1 cellular context compared by ENCODE assay signal in the genomic region with DNA sequence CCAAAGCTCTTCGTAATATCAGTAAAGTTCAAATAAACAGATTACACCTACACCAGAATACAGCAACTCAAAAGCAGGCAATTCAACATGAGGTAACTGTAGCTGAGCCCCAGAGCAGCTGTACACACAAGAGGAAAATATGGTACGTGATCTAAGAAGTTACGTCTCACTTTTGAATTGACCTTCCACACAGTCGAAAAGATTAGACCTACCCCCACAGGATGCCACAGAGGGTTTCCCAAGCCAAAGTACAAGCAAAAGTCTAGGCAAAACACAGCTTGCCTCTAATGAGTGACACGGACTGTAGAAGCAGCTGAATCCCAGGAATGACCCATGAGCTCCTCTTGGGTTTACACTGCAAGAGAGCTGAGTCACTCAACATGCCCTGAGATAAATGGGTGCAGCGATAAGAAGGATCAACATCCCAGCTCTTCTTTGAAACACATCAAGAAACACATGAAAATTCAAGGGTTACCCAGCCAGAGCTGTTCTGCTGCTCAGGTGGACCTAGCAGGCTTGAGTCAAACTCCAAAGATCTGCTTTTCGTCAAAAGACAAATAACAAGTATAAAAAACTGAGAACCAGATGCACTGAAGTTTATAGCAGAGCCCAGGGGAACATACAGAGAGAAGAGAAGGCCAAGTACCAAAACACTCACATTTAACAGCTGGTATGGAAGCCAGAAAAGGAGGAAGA.
TF ChIP-seq lines count a peak whose summit lies in the region.

No MANE protein-coding gene starts in this region.

TF ChIP-seq in K562, 482 proteins besides CTCF, POLR2A, EP300 and RAD21 (continued from another document and continues in another):
- TF ChIP-seq, protein P1, sequence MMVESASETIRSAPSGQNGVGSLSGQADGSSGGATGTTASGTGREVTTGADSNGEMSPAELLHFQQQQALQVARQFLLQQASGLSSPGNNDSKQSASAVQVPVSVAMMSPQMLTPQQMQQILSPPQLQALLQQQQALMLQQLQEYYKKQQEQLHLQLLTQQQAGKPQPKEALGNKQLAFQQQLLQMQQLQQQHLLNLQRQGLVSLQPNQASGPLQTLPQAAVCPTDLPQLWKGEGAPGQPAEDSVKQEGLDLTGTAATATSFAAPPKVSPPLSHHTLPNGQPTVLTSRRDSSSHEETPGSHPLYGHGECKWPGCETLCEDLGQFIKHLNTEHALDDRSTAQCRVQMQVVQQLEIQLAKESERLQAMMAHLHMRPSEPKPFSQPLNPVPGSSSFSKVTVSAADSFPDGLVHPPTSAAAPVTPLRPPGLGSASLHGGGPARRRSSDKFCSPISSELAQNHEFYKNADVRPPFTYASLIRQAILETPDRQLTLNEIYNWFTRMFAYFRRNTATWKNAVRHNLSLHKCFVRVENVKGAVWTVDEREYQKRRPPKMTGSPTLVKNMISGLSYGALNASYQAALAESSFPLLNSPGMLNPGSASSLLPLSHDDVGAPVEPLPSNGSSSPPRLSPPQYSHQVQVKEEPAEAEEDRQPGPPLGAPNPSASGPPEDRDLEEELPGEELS (CRISPR knock-in tag; IDR thresholded peaks at IDR 0.05; ENCODE audit: borderline replicate concordance), result no peak
- TF ChIP-seq PML (IDR thresholded peaks at IDR 0.05; ENCODE audit: low read length), result peak; percentile 23; the same call in 1 of the 2 replicates
- peak; percentile 91; the same call in 1 of the 2 replicates for TF ChIP-seq BACH1 (tag; IDR thresholded peaks at IDR 0.05)
- TF ChIP-seq, protein P2, sequence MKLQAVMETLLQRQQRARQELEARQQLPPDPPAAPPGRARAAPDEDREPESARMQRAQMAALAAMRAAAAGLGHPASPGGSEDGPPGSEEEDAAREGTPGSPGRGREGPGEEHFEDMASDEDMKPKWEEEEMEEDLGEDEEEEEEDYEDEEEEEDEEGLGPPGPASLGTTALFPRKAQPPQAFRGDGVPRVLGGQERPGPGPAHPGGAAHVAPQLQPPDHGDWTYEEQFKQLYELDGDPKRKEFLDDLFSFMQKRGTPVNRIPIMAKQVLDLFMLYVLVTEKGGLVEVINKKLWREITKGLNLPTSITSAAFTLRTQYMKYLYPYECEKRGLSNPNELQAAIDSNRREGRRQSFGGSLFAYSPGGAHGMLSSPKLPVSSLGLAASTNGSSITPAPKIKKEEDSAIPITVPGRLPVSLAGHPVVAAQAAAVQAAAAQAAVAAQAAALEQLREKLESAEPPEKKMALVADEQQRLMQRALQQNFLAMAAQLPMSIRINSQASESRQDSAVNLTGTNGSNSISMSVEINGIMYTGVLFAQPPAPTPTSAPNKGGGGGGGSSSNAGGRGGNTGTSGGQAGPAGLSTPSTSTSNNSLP (IDR thresholded peaks at IDR 0.05; ENCODE audit: borderline replicate concordance, low read depth, low read length), result peak; percentile 53; the same call in 1 of the 2 replicates
- no peak for TF ChIP-seq ETV5 (CRISPR knock-in tag; IDR thresholded peaks at IDR 0.05; ENCODE audit: low read depth)
- TF ChIP-seq ESRRB (CRISPR knock-in tag; IDR thresholded peaks at IDR 0.05; ENCODE audit: borderline replicate concordance), result no peak
- TF ChIP-seq CBFA2T3 (IDR thresholded peaks at IDR 0.05), result peak; percentile 76
- TF ChIP-seq, protein P3, sequence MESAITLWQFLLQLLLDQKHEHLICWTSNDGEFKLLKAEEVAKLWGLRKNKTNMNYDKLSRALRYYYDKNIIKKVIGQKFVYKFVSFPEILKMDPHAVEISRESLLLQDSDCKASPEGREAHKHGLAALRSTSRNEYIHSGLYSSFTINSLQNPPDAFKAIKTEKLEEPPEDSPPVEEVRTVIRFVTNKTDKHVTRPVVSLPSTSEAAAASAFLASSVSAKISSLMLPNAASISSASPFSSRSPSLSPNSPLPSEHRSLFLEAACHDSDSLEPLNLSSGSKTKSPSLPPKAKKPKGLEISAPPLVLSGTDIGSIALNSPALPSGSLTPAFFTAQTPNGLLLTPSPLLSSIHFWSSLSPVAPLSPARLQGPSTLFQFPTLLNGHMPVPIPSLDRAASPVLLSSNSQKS (CRISPR knock-in tag; IDR thresholded peaks at IDR 0.05), result 0 out of 2 replicates have a peak, but pooled peaks have one; percentile 28
- no peak for TF ChIP-seq KDM4B (IDR thresholded peaks at IDR 0.05; ENCODE audit: borderline replicate concordance in 2 of 2, low read depth in 1 of 2)
- TF ChIP-seq, protein P4, sequence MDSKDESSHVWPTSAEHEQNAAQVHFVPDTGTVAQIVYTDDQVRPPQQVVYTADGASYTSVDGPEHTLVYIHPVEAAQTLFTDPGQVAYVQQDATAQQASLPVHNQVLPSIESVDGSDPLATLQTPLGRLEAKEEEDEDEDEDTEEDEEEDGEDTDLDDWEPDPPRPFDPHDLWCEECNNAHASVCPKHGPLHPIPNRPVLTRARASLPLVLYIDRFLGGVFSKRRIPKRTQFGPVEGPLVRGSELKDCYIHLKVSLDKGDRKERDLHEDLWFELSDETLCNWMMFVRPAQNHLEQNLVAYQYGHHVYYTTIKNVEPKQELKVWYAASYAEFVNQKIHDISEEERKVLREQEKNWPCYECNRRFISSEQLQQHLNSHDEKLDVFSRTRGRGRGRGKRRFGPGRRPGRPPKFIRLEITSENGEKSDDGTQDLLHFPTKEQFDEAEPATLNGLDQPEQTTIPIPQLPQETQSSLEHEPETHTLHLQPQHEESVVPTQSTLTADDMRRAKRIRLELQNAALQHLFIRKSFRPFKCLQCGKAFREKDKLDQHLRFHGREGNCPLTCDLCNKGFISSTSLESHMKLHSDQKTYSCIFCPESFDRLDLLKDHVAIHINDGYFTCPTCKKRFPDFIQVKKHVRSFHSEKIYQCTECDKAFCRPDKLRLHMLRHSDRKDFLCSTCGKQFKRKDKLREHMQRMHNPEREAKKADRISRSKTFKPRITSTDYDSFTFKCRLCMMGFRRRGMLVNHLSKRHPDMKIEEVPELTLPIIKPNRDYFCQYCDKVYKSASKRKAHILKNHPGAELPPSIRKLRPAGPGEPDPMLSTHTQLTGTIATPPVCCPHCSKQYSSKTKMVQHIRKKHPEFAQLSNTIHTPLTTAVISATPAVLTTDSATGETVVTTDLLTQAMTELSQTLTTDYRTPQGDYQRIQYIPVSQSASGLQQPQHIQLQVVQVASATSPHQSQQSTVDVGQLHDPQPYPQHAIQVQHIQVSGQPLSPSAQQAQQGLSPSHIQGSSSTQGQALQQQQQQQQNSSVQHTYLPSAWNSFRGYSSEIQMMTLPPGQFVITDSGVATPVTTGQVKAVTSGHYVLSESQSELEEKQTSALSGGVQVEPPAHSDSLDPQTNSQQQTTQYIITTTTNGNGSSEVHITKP (IDR thresholded peaks at IDR 0.05; ENCODE audit: partially characterized antibody), result peak; percentile 51
- TF ChIP-seq ZKSCAN1 (IDR thresholded peaks at IDR 0.05; ENCODE audit: low read depth, low read length), result 0 out of 2 replicates have a peak, but pooled peaks have one; percentile 25
- peak; percentile 1; the same call in 1 of the 2 replicates for TF ChIP-seq KLF6 (CRISPR knock-in tag; IDR thresholded peaks at IDR 0.05; ENCODE audit: borderline replicate concordance)
- peak; percentile 61; the same call in 1 of the 2 replicates for TF ChIP-seq SP1 (CRISPR knock-in tag; IDR thresholded peaks at IDR 0.05)
- no peak for TF ChIP-seq POLR2AphosphoS2 (IDR thresholded peaks at IDR 0.05; ENCODE audit: low read length)
- TF ChIP-seq ADNP (tag; IDR thresholded peaks at IDR 0.05), result peak; percentile 66; the same call in 1 of the 2 replicates
- TF ChIP-seq CSDE1 (IDR thresholded peaks at IDR 0.05), result peak in 1 of 2 experiments; percentile 37; a peak in 1 of 4 replicates
- TF ChIP-seq BRD9 (IDR thresholded peaks at IDR 0.05; ENCODE audit: low read depth, partially characterized antibody), result peak; percentile 7
- peak; percentile 74; the same call in 1 of the 2 replicates for TF ChIP-seq MYNN (IDR thresholded peaks at IDR 0.05)
- no peak for TF ChIP-seq MYNN (CRISPR knock-in tag; IDR thresholded peaks at IDR 0.05)
- no peak; a peak in 1 of 4 replicates for TF ChIP-seq NONO (IDR thresholded peaks at IDR 0.05; ENCODE audit: low read depth in 2 of 2, low read length in 1 of 2)
- TF ChIP-seq, protein P5, sequence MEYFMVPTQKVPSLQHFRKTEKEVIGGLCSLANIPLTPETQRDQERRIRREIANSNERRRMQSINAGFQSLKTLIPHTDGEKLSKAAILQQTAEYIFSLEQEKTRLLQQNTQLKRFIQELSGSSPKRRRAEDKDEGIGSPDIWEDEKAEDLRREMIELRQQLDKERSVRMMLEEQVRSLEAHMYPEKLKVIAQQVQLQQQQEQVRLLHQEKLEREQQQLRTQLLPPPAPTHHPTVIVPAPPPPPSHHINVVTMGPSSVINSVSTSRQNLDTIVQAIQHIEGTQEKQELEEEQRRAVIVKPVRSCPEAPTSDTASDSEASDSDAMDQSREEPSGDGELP (CRISPR knock-in tag; IDR thresholded peaks at IDR 0.05; ENCODE audit: borderline replicate concordance), result peak; percentile 4; the same call in 1 of the 2 replicates
- TF ChIP-seq SOX6 (IDR thresholded peaks at IDR 0.05), result peak; percentile 55
- peak; percentile 56; the same call in 1 of the 2 replicates for TF ChIP-seq MECOM (CRISPR knock-in tag; IDR thresholded peaks at IDR 0.05)
- TF ChIP-seq, protein P6, sequence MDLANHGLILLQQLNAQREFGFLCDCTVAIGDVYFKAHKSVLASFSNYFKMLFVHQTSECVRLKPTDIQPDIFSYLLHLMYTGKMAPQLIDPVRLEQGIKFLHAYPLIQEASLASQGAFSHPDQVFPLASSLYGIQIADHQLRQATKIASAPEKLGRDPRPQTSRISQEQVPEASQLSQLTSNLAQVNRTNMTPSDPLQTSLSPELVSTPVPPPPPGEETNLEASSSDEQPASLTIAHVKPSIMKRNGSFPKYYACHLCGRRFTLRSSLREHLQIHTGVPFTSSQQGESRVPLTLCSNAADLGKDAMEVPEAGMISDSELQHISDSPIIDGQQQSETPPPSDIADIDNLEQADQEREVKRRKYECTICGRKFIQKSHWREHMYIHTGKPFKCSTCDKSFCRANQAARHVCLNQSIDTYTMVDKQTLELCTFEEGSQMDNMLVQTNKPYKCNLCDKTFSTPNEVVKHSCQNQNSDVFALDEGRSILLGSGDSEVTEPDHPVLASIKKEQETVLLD (IDR thresholded peaks at IDR 0.05), result peak; percentile 73; the same call in 1 of the 2 replicates
- TF ChIP-seq, protein P7, sequence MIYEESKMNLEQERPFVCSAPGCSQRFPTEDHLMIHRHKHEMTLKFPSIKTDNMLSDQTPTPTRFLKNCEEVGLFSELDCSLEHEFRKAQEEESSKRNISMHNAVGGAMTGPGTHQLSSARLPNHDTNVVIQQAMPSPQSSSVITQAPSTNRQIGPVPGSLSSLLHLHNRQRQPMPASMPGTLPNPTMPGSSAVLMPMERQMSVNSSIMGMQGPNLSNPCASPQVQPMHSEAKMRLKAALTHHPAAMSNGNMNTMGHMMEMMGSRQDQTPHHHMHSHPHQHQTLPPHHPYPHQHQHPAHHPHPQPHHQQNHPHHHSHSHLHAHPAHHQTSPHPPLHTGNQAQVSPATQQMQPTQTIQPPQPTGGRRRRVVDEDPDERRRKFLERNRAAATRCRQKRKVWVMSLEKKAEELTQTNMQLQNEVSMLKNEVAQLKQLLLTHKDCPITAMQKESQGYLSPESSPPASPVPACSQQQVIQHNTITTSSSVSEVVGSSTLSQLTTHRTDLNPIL (CRISPR knock-in tag; IDR thresholded peaks at IDR 0.05), result peak; percentile 54; the same call in 1 of the 2 replicates
- TF ChIP-seq E2F3 (CRISPR knock-in tag; IDR thresholded peaks at IDR 0.05), result no peak
- peak; percentile 72 for TF ChIP-seq TEAD4 (IDR thresholded peaks at IDR 0.05; ENCODE audit: low read length)
- no peak for TF ChIP-seq TEAD4 (CRISPR knock-in tag; IDR thresholded peaks at IDR 0.05; ENCODE audit: borderline replicate concordance)
- peak; percentile 63 for TF ChIP-seq NFE2L1 (tag; IDR thresholded peaks at IDR 0.05; ENCODE audit: borderline replicate concordance, low read depth)
- TF ChIP-seq HDAC1 (IDR thresholded peaks at IDR 0.05), result peak; percentile 39 to 63; a peak in 2 of 4 replicates
- TF ChIP-seq ZNF24 (IDR thresholded peaks at IDR 0.05), result 0 out of 2 replicates have a peak, but pooled peaks have one; percentile 9
- peak; percentile 93 for TF ChIP-seq ARID1B (IDR thresholded peaks at IDR 0.05)
- no peak for TF ChIP-seq HNRNPLL (IDR thresholded peaks at IDR 0.05; ENCODE audit: low read depth, low read length, poor library complexity, severe bottlenecking)
- 0 out of 2 replicates have a peak, but pooled peaks have one; percentile 14 for TF ChIP-seq MTA2 (IDR thresholded peaks at IDR 0.05; ENCODE audit: low read depth)
